ENCODE assay signal across 20 cellular contexts in genomic region chr10:48357631-48358030, GRCh38.
"Had no signal": no experiment of that assay in that cellular context is flagged by ENCODE, and none has a peak within 500 bp of the region (broad histone marks: within the 10 kb centered on the region; RNA-seq: fewer than 3 reads in every experiment).

No MANE protein-coding gene starts in this region.

- DNase-seq: activated CD4-positive, alpha-beta memory T cell treated with anti-CD3 and anti-CD28 coated beads for 36 hours; activated CD4-positive, alpha-beta T cell treated with anti-CD3 and anti-CD28 coated beads for 36 hours; activated CD4-positive, alpha-beta T cell treated with anti-CD3 and anti-CD28 coated beads, Interleukin-2, amount 10 ng/mL, durations not matched to agents 24 days and 14 days; activated CD4-positive, CD25-positive, alpha-beta regulatory T cell; activated CD4-positive, CD25-positive, alpha-beta regulatory T cell treated with anti-CD3 and anti-CD28 coated beads, Interleukin-2, amount 50 U/mL, for 72 hours; activated CD8-positive, alpha-beta memory T cell treated with anti-CD3 and anti-CD28 coated beads for 24 hours; activated effector memory CD4-positive, alpha-beta T cell treated with Interleukin-2 at 50 U/mL for 16 hours; activated gamma-delta T cell treated with Interleukin-2 at 50 U/mL for 16 hours; activated naive CD4-positive, alpha-beta T cell treated with Interleukin-2 at 50 U/mL for 16 hours; activated naive CD8-positive, alpha-beta T cell treated with anti-CD3 and anti-CD28 coated beads, Interleukin-2, amount 10 ng/mL, durations not matched to agents 7 days and 5 days; activated T-cell treated with anti-CD3 and anti-CD28 coated beads, Interleukin-2, amount 50 U/mL, for 4 hours; central memory CD4-positive, alpha-beta T cell; cerebellar nuclear complex; colonic mucosa; effector CD4-positive, alpha-beta T cell; effector memory CD8-positive, alpha-beta T cell; esophagus squamous epithelium; head of caudate nucleus had no signal

- H3K4me1 Mint-ChIP-seq: activated CD4-positive, alpha-beta T cell treated with anti-CD3 and anti-CD28 coated beads, Interleukin-2, amount 10 ng/mL, durations not matched to agents 24 days and 14 days had no signal

- ATAC-seq: effector memory CD8-positive, alpha-beta T cell had no signal

- H3K27me3 Mint-ChIP-seq: activated CD4-positive, alpha-beta memory T cell treated with anti-CD3 and anti-CD28 coated beads for 36 hours; activated CD4-positive, alpha-beta T cell treated with anti-CD3 and anti-CD28 coated beads for 36 hours; activated CD4-positive, alpha-beta T cell treated with anti-CD3 and anti-CD28 coated beads, Interleukin-2, amount 10 ng/mL, durations not matched to agents 24 days and 14 days; activated naive CD8-positive, alpha-beta T cell treated with anti-CD3 and anti-CD28 coated beads, Interleukin-2, amount 10 ng/mL, durations not matched to agents 7 days and 5 days; activated T-helper 17 cell treated with anti-CD3 and anti-CD28 coated beads, Interleukin-2, amount 50 U/mL, for 72 hours; brain; effector memory CD8-positive, alpha-beta T cell had no signal

- H3K9me3 Mint-ChIP-seq: activated CD4-positive, alpha-beta T cell treated with anti-CD3 and anti-CD28 coated beads, Interleukin-2, amount 10 ng/mL, durations not matched to agents 24 days and 14 days; activated T-helper 17 cell treated with anti-CD3 and anti-CD28 coated beads, Interleukin-2, amount 50 U/mL, for 72 hours; effector memory CD8-positive, alpha-beta T cell had no signal

- H3K4me3 Mint-ChIP-seq: activated CD4-positive, alpha-beta memory T cell treated with anti-CD3 and anti-CD28 coated beads for 36 hours; activated CD4-positive, alpha-beta T cell treated with anti-CD3 and anti-CD28 coated beads for 36 hours; activated CD4-positive, alpha-beta T cell treated with anti-CD3 and anti-CD28 coated beads, Interleukin-2, amount 10 ng/mL, durations not matched to agents 24 days and 14 days; activated naive CD8-positive, alpha-beta T cell treated with anti-CD3 and anti-CD28 coated beads, Interleukin-2, amount 10 ng/mL, durations not matched to agents 7 days and 5 days; activated T-cell treated with anti-CD3 and anti-CD28 coated beads, Interleukin-2, amount 50 U/mL, for 4 hours; activated T-helper 17 cell treated with anti-CD3 and anti-CD28 coated beads, Interleukin-2, amount 50 U/mL, for 72 hours; brain; effector memory CD8-positive, alpha-beta T cell had no signal

- H3K27ac Mint-ChIP-seq: activated CD4-positive, alpha-beta memory T cell treated with anti-CD3 and anti-CD28 coated beads for 36 hours; activated CD4-positive, alpha-beta T cell treated with anti-CD3 and anti-CD28 coated beads for 36 hours; activated CD4-positive, alpha-beta T cell treated with anti-CD3 and anti-CD28 coated beads, Interleukin-2, amount 10 ng/mL, durations not matched to agents 24 days and 14 days; activated naive CD8-positive, alpha-beta T cell treated with anti-CD3 and anti-CD28 coated beads, Interleukin-2, amount 10 ng/mL, durations not matched to agents 7 days and 5 days; activated T-helper 17 cell treated with anti-CD3 and anti-CD28 coated beads, Interleukin-2, amount 50 U/mL, for 72 hours; brain had no signal
